8 cellular contexts compared by ENCODE assay signal in genomic region chr21:44817506-44817880, GRCh38. TPM values are rescaled to one million over a fixed set of nuclear protein-coding genes. Genes with fewer than 3 reads are reported as not detected.
DNase-seq lines count a peak whose midpoint lies in the region; ATAC-seq, FAIRE-seq and TF ChIP-seq lines count a peak whose summit lies in the region.

No MANE protein-coding gene starts in this region.

- no peaks in the 10 kb centered on the region for H3K36me3 ChIP-seq in kidney (ENCODE audit: control insufficient read depth in 1 of 2, insufficient read depth in 2 of 2, low read length in 2 of 2)

- peak; percentile 66 for ATAC-seq in GM18519 (IDR thresholded peaks at IDR 0.05; ENCODE audit: low FRiP score, unreplicated experiment)
- ATAC-seq in HG03095 (IDR thresholded peaks at IDR 0.05; ENCODE audit: unreplicated experiment), result peak; percentile 61

- DNase-seq in 8988T (peak; percentile 89), NCI-H2196 treated with DMSO at 0.1 percent for 48 hours (lab: John Stamatoyannopoulos, UW; ENCODE audit: unreplicated experiment) (peak; percentile 77), cerebellar cortex (ENCODE audit: low spot score) (peak; percentile 79), kidney (peak; percentile 98)
- DNase-seq in activated CD4-positive, alpha-beta T cell treated with anti-CD3 and anti-CD28 coated beads for 1 hour, result peak; percentile 90
- DNase-seq in stimulated activated CD4-positive, alpha-beta T cell treated with anti-CD3 and anti-CD28 coated beads, Interleukin-12 subunit alpha, Interleukin-12 subunit beta, amount 100 ng/mL, for 24 hours (ENCODE audit: low read depth in 2 of 2), result peak; percentile 81 to 89

- peak overlapping the region; percentile 44 to 72 for H3K4me3 ChIP-seq in kidney (ENCODE audit: low read length in 2 of 2)

- H3K9me3 ChIP-seq in kidney (ENCODE audit: control insufficient read depth in 1 of 2, low read length in 2 of 2), result peaks cover 0 to 13% of the 10 kb centered on the region in 2 donors

- no peak overlapping the region for H3K9ac ChIP-seq in kidney (ENCODE audit: low read length in 2 of 2)

- intact Hi-C loops in kidney (cut with DNase I), result no loop called here

- peak overlapping the region; percentile 11 to 83 for H3K27ac ChIP-seq in kidney (ENCODE audit: low read depth in 2 of 2, low read length in 2 of 2)

- peaks cover 0 to 9% of the 10 kb centered on the region in 2 donors for H3K4me1 ChIP-seq in kidney (ENCODE audit: control insufficient read depth in 1 of 2, insufficient read depth in 1 of 2, low read depth in 1 of 2, low read length in 2 of 2)

- TF ChIP-seq CTCF in kidney (IDR thresholded peaks at IDR 0.05; ENCODE audit: borderline replicate concordance, extremely low read depth, insufficient read depth), result no peak

- no peak for FAIRE-seq in kidney (lab: Jason Lieb, UNC)

RNA-seq across cellular contexts. Expression of gene SUMO3, which starts 0.4 kb away (rescaled TPM):
- 88.6 TPM for total RNA-seq in kidney
- 89.9 TPM for polyA plus RNA-seq in kidney (ENCODE audit: insufficient read depth, low read depth, low replicate concordance)

RNA-seq across cellular contexts. Expression of gene UBE2G2, which starts 15.9 kb away (rescaled TPM):
- 86.0 TPM for total RNA-seq in kidney
- 39.4 TPM for polyA plus RNA-seq in kidney (ENCODE audit: insufficient read depth, low read depth, low replicate concordance)

RNA-seq across cellular contexts. Expression of gene PTTG1IP, which starts 56.0 kb away (rescaled TPM):
- total RNA-seq in kidney, result 378 TPM
- polyA plus RNA-seq in kidney (ENCODE audit: insufficient read depth, low read depth, low replicate concordance), result 187 TPM

Comparison
In these comparisons a context has a peak if more than half of its experiments do, and no peak if none do; other contexts are left out.
1. Peak in every context shown above with its lines: DNase-seq, ATAC-seq, H3K4me3 ChIP-seq and H3K27ac ChIP-seq.